ENCODE assay signal across 8 cellular contexts in the genomic region with DNA sequence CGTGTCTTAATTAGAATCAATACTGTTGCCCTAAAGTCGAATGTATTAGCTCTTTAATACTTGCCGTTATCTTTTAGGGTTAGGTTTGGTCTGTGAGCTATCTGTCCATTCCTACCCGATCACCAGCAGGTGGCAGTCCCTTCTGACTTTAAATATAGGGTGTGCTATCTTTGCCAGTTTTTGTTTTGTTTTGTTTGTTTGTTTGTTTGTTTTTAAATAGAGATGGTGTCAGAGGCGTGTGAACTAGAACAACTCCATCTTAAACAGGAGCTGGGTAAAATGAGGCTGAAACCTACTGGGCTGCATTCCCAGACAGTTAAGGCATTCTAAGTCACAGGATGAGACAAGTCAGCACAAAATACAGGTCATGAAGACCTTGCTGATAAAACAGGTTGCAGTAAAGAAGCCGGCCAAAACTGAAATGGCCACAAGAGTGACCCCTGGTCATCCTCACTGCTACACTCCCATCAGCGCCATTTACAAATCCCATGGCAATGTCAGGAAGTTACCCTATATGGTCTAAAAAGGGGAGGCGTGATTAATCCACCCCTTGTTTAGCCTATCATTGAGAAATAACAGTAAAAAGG. TPM values are rescaled to one million over a fixed set of nuclear protein-coding genes. Genes with fewer than 3 reads are reported as not detected.
DNase-seq lines count a peak whose midpoint lies in the region; TF ChIP-seq lines count a peak whose summit lies in the region.

No MANE protein-coding gene starts in this region.

- H3K36me3 ChIP-seq in muscle layer of colon (ENCODE audit: insufficient read depth, low read length) (no peaks in the 10 kb centered on the region), thyroid gland (no peaks in the 10 kb centered on the region)

- POLR2A ChIA-PET in HEK293T (lab: Yijun Ruan, JAX) = interaction anchor here (0.6 to 2.7 kb wide), 6 partner anchors 22 to 653 kb away, joined by 3 to 14 read pairs (median 4); partner anchors contain the start of genes COX14, DAZAP2 and SLC11A2

- TF ChIP-seq CTCF in thyroid gland (IDR thresholded peaks at IDR 0.05) = peak in 5 of 6 experiments; percentile 59 to 82 (median 68)

- H3K9me3 ChIP-seq in muscle layer of colon (ENCODE audit: low read length) (no peaks in the 10 kb centered on the region), thyroid gland (no peaks in the 10 kb centered on the region)

- 24 to 25% methylated on average over 8 of the region's 8 CpGs for WGBS in thyroid gland, 2 donors

- CTCF ChIA-PET in HEK293T (lab: Yijun Ruan, JAX) = interaction anchor here (0.5 to 1.4 kb wide), 9 partner anchors 9 to 261 kb away, joined by 3 to 7 read pairs (median 3); partner anchors contain the start of gene SLC11A2

- H3K9ac ChIP-seq in muscle layer of colon (ENCODE audit: low read length) = peak overlapping the region; percentile 34

- H3K4me1 ChIP-seq in muscle layer of colon (ENCODE audit: insufficient read depth, low read length) = peaks cover 23% of the 10 kb centered on the region
- H3K4me1 ChIP-seq in thyroid gland = peaks cover 27% of the 10 kb centered on the region in 2 donors

- intact Hi-C loops in thyroid gland (cut with DNase I) = no loop called here

- H3K27me3 ChIP-seq in muscle layer of colon (ENCODE audit: control insufficient read depth in 1 of 2, insufficient read depth in 2 of 2, low read length in 2 of 2) (no peaks in the 10 kb centered on the region), thyroid gland (no peaks in the 10 kb centered on the region)

- TF ChIP-seq POLR2A in erythroblast (IDR thresholded peaks at IDR 0.05; ENCODE audit: low read length) (no peak), thyroid gland (IDR thresholded peaks at IDR 0.05) (no peak)

- H3K4me3 ChIP-seq in muscle layer of colon (ENCODE audit: low read depth in 1 of 2, low read length in 2 of 2) (peak overlapping the region in 1 of 2 donors; percentile 75), thyroid gland (replicated peaks in 1 of 3) (peak overlapping the region in 2 of 3 donors; percentile 98 to 99)

- peak overlapping the region; percentile 85 for H3K27ac ChIP-seq in muscle layer of colon (ENCODE audit: low read depth, low read length)
- peak overlapping the region in 1 of 3 donors; percentile 97 for H3K27ac ChIP-seq in thyroid gland

- DNase-seq in DMS114 treated with DMSO at 0.1 percent for 48 hours (lab: John Stamatoyannopoulos, UW; ENCODE audit: unreplicated experiment) (peak; percentile 50), HEK293T (ENCODE audit: extremely low spot score) (peak; percentile 31), NCI-H748 (lab: John Stamatoyannopoulos, UW; ENCODE audit: unreplicated experiment) (peak; percentile 53), erythroblast (lab: John Stamatoyannopoulos, UW) (peak; percentile 84), thyroid gland (peak; percentile 33 to 46), ecto neural progenitor cell (ENCODE audit: low spot score) (no peak)
- DNase-seq in activated CD8-positive, alpha-beta memory T cell treated with anti-CD3 and anti-CD28 coated beads, Interleukin-2, amount 50 U/mL, for 48 hours = peak; percentile 45

TF ChIP-seq in HEK293T, 16 proteins besides CTCF, POLR2A, EP300 and RAD21:
- TF ChIP-seq ARNT (IDR thresholded peaks at IDR 0.05) (no peak), FOXA1 (IDR thresholded peaks at IDR 0.05) (no peak), FOXK2 (IDR thresholded peaks at IDR 0.05) (no peak), BHLHE40 (IDR thresholded peaks at IDR 0.05; ENCODE audit: borderline replicate concordance) (no peak), ZNF384 (IDR thresholded peaks at IDR 0.05) (no peak), ELF4 (IDR thresholded peaks at IDR 0.05) (no peak), LEF1 (IDR thresholded peaks at IDR 0.05; ENCODE audit: borderline replicate concordance) (no peak), L3MBTL2 (conservative IDR thresholded peaks at IDR 0.05) (no peak), SP1 (IDR thresholded peaks at IDR 0.05) (no peak), TARDBP (IDR thresholded peaks at IDR 0.05) (no peak), HDGF (IDR thresholded peaks at IDR 0.05; ENCODE audit: borderline replicate concordance) (no peak), CTBP1 (IDR thresholded peaks at IDR 0.05; ENCODE audit: borderline replicate concordance) (no peak), NFRKB (IDR thresholded peaks at IDR 0.05) (no peak), SUZ12 (IDR thresholded peaks at IDR 0.05) (no peak), FOXM1 (IDR thresholded peaks at IDR 0.05; ENCODE audit: borderline replicate concordance) (no peak)
TF ChIP-seq in HEK293T: peak in this region for 0.

RNA-seq across cellular contexts. Expression of gene ATF1, which starts 1.5 kb away (rescaled TPM):
- 10 to 100 TPM; 19.4 to 37.0 (median 25.5) TPM for total RNA-seq in thyroid gland
